In genomic region chr2:203998195-203998804, GRCh38 we compare ENCODE assay signal across 12 cellular contexts.
DNase-seq lines count a peak whose midpoint lies in the region; ATAC-seq and TF ChIP-seq lines count a peak whose summit lies in the region.
"Had no signal": no experiment of that assay in that cellular context is flagged by ENCODE, and none has a peak within 500 bp of the region (broad histone marks: within the 10 kb centered on the region; RNA-seq: fewer than 3 reads in every experiment).

No MANE protein-coding gene starts in this region.

- 35 to 56% (median 44%) methylated on average over 3 of the region's 3 CpGs for WGBS in stomach, 5 donors

- TF ChIP-seq CTCF in right atrium auricular region (IDR thresholded peaks at IDR 0.05) (no peak), stomach (IDR thresholded peaks at IDR 0.05) (no peak)

- H3K4me3 ChIP-seq in right atrium auricular region (no peak overlapping the region), stomach (no peak overlapping the region)
- H3K4me3 ChIP-seq: ascending aorta had no signal

- H3K27me3 Mint-ChIP-seq in activated naive CD8-positive, alpha-beta T cell treated with anti-CD3 and anti-CD28 coated beads for 36 hours = no peaks in the 10 kb centered on the region

- H3K9me3 Mint-ChIP-seq in activated naive CD8-positive, alpha-beta T cell treated with anti-CD3 and anti-CD28 coated beads for 36 hours = peaks cover 11% of the 10 kb centered on the region

- H3K36me3 Mint-ChIP-seq in activated naive CD8-positive, alpha-beta T cell treated with anti-CD3 and anti-CD28 coated beads for 36 hours = peaks cover 14% of the 10 kb centered on the region

- peak; percentile 53 to 74 for ATAC-seq in left cardiac atrium
- no peak for ATAC-seq in HG02678 (IDR thresholded peaks at IDR 0.05; ENCODE audit: unreplicated experiment)
- no peak for ATAC-seq in HG02852 (IDR thresholded peaks at IDR 0.05; ENCODE audit: unreplicated experiment)

- H3K9me3 ChIP-seq in right atrium auricular region = no peaks in the 10 kb centered on the region
- no peaks in the 10 kb centered on the region for H3K9me3 ChIP-seq in stomach
- H3K9me3 ChIP-seq: ascending aorta had no signal

- H3K27ac ChIP-seq in right atrium auricular region = no peak overlapping the region
- H3K27ac ChIP-seq in stomach = no peak overlapping the region
- H3K27ac ChIP-seq: parathyroid adenoma had no signal

- TF ChIP-seq POLR2A in stomach (IDR thresholded peaks at IDR 0.05) = no peak

- H3K27me3 ChIP-seq in right atrium auricular region = no peaks in the 10 kb centered on the region
- H3K27me3 ChIP-seq in stomach = no peaks in the 10 kb centered on the region
- H3K27me3 ChIP-seq: ascending aorta had no signal

- intact Hi-C loops in left cardiac atrium (cut with DNase I) (no loop called here), stomach (cut with DNase I; ENCODE audit: low total_unique reads) (no loop called here)

- no peaks in the 10 kb centered on the region for H3K4me1 ChIP-seq in right atrium auricular region
- peaks cover 0 to 9% (median 4%) of the 10 kb centered on the region in 4 donors for H3K4me1 ChIP-seq in stomach
- H3K4me1 ChIP-seq: parathyroid adenoma had no signal

- H3K4me1 Mint-ChIP-seq in activated naive CD8-positive, alpha-beta T cell treated with anti-CD3 and anti-CD28 coated beads for 36 hours = peaks cover 67% of the 10 kb centered on the region

- H3K27ac Mint-ChIP-seq in activated naive CD8-positive, alpha-beta T cell treated with anti-CD3 and anti-CD28 coated beads for 36 hours = peak overlapping the region; percentile 69

- no peaks in the 10 kb centered on the region for H3K36me3 ChIP-seq in right atrium auricular region
- H3K36me3 ChIP-seq in stomach = no peaks in the 10 kb centered on the region
- H3K36me3 ChIP-seq: ascending aorta had no signal

- H3K4me3 Mint-ChIP-seq in activated naive CD8-positive, alpha-beta T cell treated with anti-CD3 and anti-CD28 coated beads for 36 hours = peak overlapping the region; percentile 11

- TF ChIP-seq EP300 in stomach (IDR thresholded peaks at IDR 0.05) = no peak

- DNase-seq in left cardiac atrium (no peak), right atrium auricular region (ENCODE audit: low spot score) (no peak), fibroblast of the conjunctiva (ENCODE audit: low read depth) (peak; percentile 8), stomach (no peak)
- no peak for DNase-seq in activated naive CD8-positive, alpha-beta T cell treated with anti-CD3 and anti-CD28 coated beads for 36 hours
- no peak for DNase-seq in stimulated activated naive CD4-positive, alpha-beta T cell (lab: John Stamatoyannopoulos, UW)
- DNase-seq: HCEC 1CT, mesendoderm had no signal

Comparison
In these comparisons a context has a peak if more than half of its experiments do, and no peak if none do; other contexts are left out.
1. ATAC-seq: peak in left cardiac atrium (2 of 2); none in HG02678 (single experiment) and HG02852 (single experiment).